Comparison of ENCODE assay signal across 35 cellular contexts in the genomic region with DNA sequence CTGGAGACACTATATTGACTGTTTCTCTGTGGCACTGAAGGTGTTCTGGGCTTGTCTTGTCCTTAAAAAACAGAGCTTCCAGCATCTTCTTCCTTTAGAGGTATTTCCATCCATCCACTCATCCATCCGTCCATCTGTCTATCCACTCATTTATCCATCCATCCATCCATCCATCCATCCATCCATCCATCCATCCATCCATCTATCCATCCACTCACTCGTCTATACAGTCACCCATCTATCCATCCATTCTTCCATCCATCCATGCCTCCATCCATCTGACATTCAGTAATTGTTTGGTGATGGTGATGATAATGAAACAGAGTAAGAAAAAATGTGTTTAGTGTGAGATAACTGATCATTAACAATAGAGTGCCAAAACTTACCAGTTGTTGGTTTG.
"Had no signal": no experiment of that assay in that cellular context is flagged by ENCODE, and none has a peak within 500 bp of the region (broad histone marks: within the 10 kb centered on the region; RNA-seq: fewer than 3 reads in every experiment).

No MANE protein-coding gene starts in this region.

- H3K4me3 ChIP-seq: MG63 had no signal

- H3K27me3 ChIP-seq: MG63 had no signal

- DNase-seq: Karpas-422, Kasumi-1, MG63, MM.1S, MV-4-11, NCI-H1048, NCI-H1092, NCI-H1092 treated with DMSO at 0.1 percent for 48 hours, NCI-H1105, NCI-H1105 treated with DMSO at 0.1 percent for 48 hours, NCI-H1417, NCI-H1417 treated with DMSO at 0.1 percent for 48 hours, NCI-H1436, NCI-H1436 treated with DMSO at 0.1 percent for 48 hours, NCI-H146, NCI-H1694, NCI-H1694 treated with DMSO at 0.1 percent for 48 hours, NCI-H187, NCI-H187 treated with DMSO at 0.1 percent for 48 hours, NCI-H1930, NCI-H2029, NCI-H2029 treated with DMSO at 0.1 percent for 48 hours, NCI-H2081, NCI-H2081 treated with DMSO at 0.1 percent for 48 hours, NCI-H2107, NCI-H2171, NCI-H2171 treated with DMSO at 0.1 percent for 48 hours, NCI-H2227 treated with DMSO at 0.1 percent for 48 hours, NCI-H226, NCI-H345, NCI-H446, NCI-H446 treated with DMSO at 0.1 percent for 48 hours, NCI-H510A, NCI-H510A treated with DMSO at 0.1 percent for 48 hours, NCI-H524 had no signal
